In genomic region chr13:22162889-22163288, GRCh38 we compare ENCODE assay signal across 14 cellular contexts.
DNase-seq lines count a peak whose midpoint lies in the region; ATAC-seq and TF ChIP-seq lines count a peak whose summit lies in the region.
"Had no signal": no experiment of that assay in that cellular context is flagged by ENCODE, and none has a peak within 500 bp of the region (broad histone marks: within the 10 kb centered on the region; RNA-seq: fewer than 3 reads in every experiment).

No MANE protein-coding gene starts in this region.

- CTCF ChIA-PET in SK-N-SH (lab: Yijun Ruan, JAX): no interaction called here
- CTCF ChIA-PET in naive thymus-derived CD4-positive, alpha-beta T cell (lab: Charles Lee): no interaction called here

- H3K9me2 ChIP-seq in SK-N-SH: peaks cover 3% of the 10 kb centered on the region; the same call in 1 of the 2 replicates

- no peak overlapping the region for H2BK5ac ChIP-seq in mesendoderm (ENCODE audit: low read length)

- no peak overlapping the region for H3K23ac ChIP-seq in mesendoderm (ENCODE audit: low read length)

- no peak for TF ChIP-seq EP300 in SK-N-SH (IDR thresholded peaks at IDR 0.05; ENCODE audit: borderline replicate concordance in 1 of 2, low read depth in 1 of 2, low read length in 1 of 2)

- H3K79me1 ChIP-seq in mesendoderm (ENCODE audit: low read length): no peaks in the 10 kb centered on the region

- H3K27me3 Mint-ChIP-seq in naive thymus-derived CD4-positive, alpha-beta T cell: no peaks in the 10 kb centered on the region
- peaks cover 1% of the 10 kb centered on the region for H3K27me3 Mint-ChIP-seq in activated T-helper 1 cell treated with anti-CD3 and anti-CD28 coated beads, Interleukin-12 subunit alpha, Interleukin-12 subunit beta, Interleukin-2, Interleukin-4 antibody, amounts not matched to agents 30 ng/mL and 10 ng/mL and 1 ng/mL, durations not matched to agents 14 hours and 24 hours and 36 hours (ENCODE audit: insufficient read depth)

- no peak overlapping the region for H3K18ac ChIP-seq in mesendoderm (ENCODE audit: low read length)

- H4K20me1 ChIP-seq in SK-N-SH (ENCODE audit: insufficient read depth): no peaks in the 10 kb centered on the region

- TF ChIP-seq RAD21 in SK-N-SH (IDR thresholded peaks at IDR 0.05; ENCODE audit: low read length): no peak

- H3K4ac ChIP-seq in mesendoderm (ENCODE audit: low read depth, low read length): no peak overlapping the region

- H3K27ac ChIP-seq in SK-N-SH (ENCODE audit: low read depth in 2 of 2, low read length in 1 of 2): no peak overlapping the region
- H3K27ac ChIP-seq in naive thymus-derived CD4-positive, alpha-beta T cell (ENCODE audit: low read depth, low read length): no peak overlapping the region
- H3K27ac ChIP-seq in mesendoderm (ENCODE audit: low read depth, low read length): no peak overlapping the region
- H3K27ac ChIP-seq: right lobe of liver had no signal

- 0 out of 2 replicates have a peak, but pooled peaks cover 4% of the 10 kb centered on the region for H3K9me3 ChIP-seq in SK-N-SH
- no peaks in the 10 kb centered on the region for H3K9me3 ChIP-seq in naive thymus-derived CD4-positive, alpha-beta T cell (ENCODE audit: control insufficient read depth in 2 of 3, low read length in 3 of 3)
- H3K9me3 ChIP-seq: mucosa of descending colon, right lobe of liver had no signal

- H3F3A ChIP-seq in SK-N-SH (replicated peaks; ENCODE audit: insufficient read depth): no peaks in the 10 kb centered on the region

- ATAC-seq in SK-N-SH treated with all-trans-retinoic acid at 6 μM for 48 hours (no peak), HG02571 (IDR thresholded peaks at IDR 0.05; ENCODE audit: unreplicated experiment) (peak; percentile 61), HG02678 (IDR thresholded peaks at IDR 0.05; ENCODE audit: unreplicated experiment) (no peak)
- peak; percentile 52 for ATAC-seq in naive thymus-derived CD4-positive, alpha-beta T cell
- ATAC-seq: mucosa of descending colon had no signal

- H3K36me3 ChIP-seq in SK-N-SH (replicated peaks in 1 of 2; ENCODE audit: control insufficient read depth in 1 of 2, insufficient read depth in 2 of 2, low read length in 1 of 2) (no peaks in the 10 kb centered on the region), mesendoderm (ENCODE audit: control insufficient read depth, insufficient read depth, low read length) (no peaks in the 10 kb centered on the region)
- no peaks in the 10 kb centered on the region for H3K36me3 ChIP-seq in naive thymus-derived CD4-positive, alpha-beta T cell (ENCODE audit: control insufficient read depth in 2 of 3, insufficient read depth in 3 of 3, low read length in 3 of 3)
- H3K36me3 ChIP-seq: right lobe of liver had no signal

- H3K4me2 ChIP-seq in SK-N-SH (peak overlapping the region; percentile 19; the same call in 1 of the 2 replicates), mesendoderm (ENCODE audit: low read length) (no peak overlapping the region)

- H3K4me3 ChIP-seq in SK-N-SH (ENCODE audit: low read depth in 2 of 2, low read length in 1 of 2) (no peak overlapping the region), mesendoderm (ENCODE audit: low read length) (no peak overlapping the region)
- H3K4me3 ChIP-seq in naive thymus-derived CD4-positive, alpha-beta T cell (ENCODE audit: low read length): peak overlapping the region; percentile 35
- H3K4me3 ChIP-seq: mucosa of descending colon, right lobe of liver had no signal

- peak overlapping the region in 8 of 9 donors; percentile 4 to 81 (median 50) for H3K27ac Mint-ChIP-seq in naive thymus-derived CD4-positive, alpha-beta T cell
- no peak overlapping the region for H3K27ac Mint-ChIP-seq in activated T-helper 1 cell treated with anti-CD3 and anti-CD28 coated beads, Interleukin-12 subunit alpha, Interleukin-12 subunit beta, Interleukin-2, Interleukin-4 antibody, amounts not matched to agents 30 ng/mL and 10 ng/mL and 1 ng/mL, durations not matched to agents 14 hours and 24 hours and 36 hours

- no peak overlapping the region for H2BK120ac ChIP-seq in mesendoderm (ENCODE audit: low read depth, low read length)

- DNase-seq in SK-N-SH: no peak
- peak; percentile 73 for DNase-seq in OCI-M1 (lab: John Stamatoyannopoulos, UW)
- DNase-seq in naive thymus-derived CD4-positive, alpha-beta T cell: peak in 1 of 9 donors; percentile 8
- DNase-seq in activated T-helper 1 cell treated with anti-CD3 and anti-CD28 coated beads, Interleukin-12 subunit alpha, Interleukin-12 subunit beta, Interleukin-2, Interleukin-4 antibody, amounts not matched to agents 30 ng/mL and 10 ng/mL and 1 ng/mL, durations not matched to agents 14 hours and 24 hours and 36 hours (ENCODE audit: low spot score): no peak
- no peak for DNase-seq in mesendoderm
- DNase-seq: 8988T; activated effector memory CD4-positive, alpha-beta T cell treated with anti-CD3 and anti-CD28 coated beads, Interleukin-2, amount 50 U/mL, for 16 hours; hippocampal formation; mucosa of descending colon; NCI-H1092 treated with DMSO at 0.1 percent for 48 hours; right lobe of liver had no signal

- no peak overlapping the region for H2AFZ ChIP-seq in SK-N-SH (ENCODE audit: low read depth)

- H3K4me3 Mint-ChIP-seq in naive thymus-derived CD4-positive, alpha-beta T cell: peak overlapping the region; percentile 10 to 87 (median 73)
- H3K4me3 Mint-ChIP-seq in activated T-helper 1 cell treated with anti-CD3 and anti-CD28 coated beads, Interleukin-12 subunit alpha, Interleukin-12 subunit beta, Interleukin-2, Interleukin-4 antibody, amounts not matched to agents 30 ng/mL and 10 ng/mL and 1 ng/mL, durations not matched to agents 14 hours and 24 hours and 36 hours: no peak overlapping the region

- H4K8ac ChIP-seq in mesendoderm (ENCODE audit: low read depth, low read length): no peak overlapping the region

- H3K4me1 Mint-ChIP-seq in naive thymus-derived CD4-positive, alpha-beta T cell: peaks cover 16 to 60% (median 34%) of the 10 kb centered on the region in 7 donors
- H3K4me1 Mint-ChIP-seq in activated T-helper 1 cell treated with anti-CD3 and anti-CD28 coated beads, Interleukin-12 subunit alpha, Interleukin-12 subunit beta, Interleukin-2, Interleukin-4 antibody, amounts not matched to agents 30 ng/mL and 10 ng/mL and 1 ng/mL, durations not matched to agents 14 hours and 24 hours and 36 hours (ENCODE audit: low read depth): peaks cover 19% of the 10 kb centered on the region

- H3K4me1 ChIP-seq in SK-N-SH (ENCODE audit: control insufficient read depth in 1 of 2, insufficient read depth in 2 of 2, low read depth in 1 of 2, low read length in 1 of 2): no peaks in the 10 kb centered on the region
- peaks cover 8 to 11% of the 10 kb centered on the region in 2 donors for H3K4me1 ChIP-seq in naive thymus-derived CD4-positive, alpha-beta T cell (ENCODE audit: control insufficient read depth in 2 of 2, insufficient read depth in 2 of 2, low read length in 2 of 2)
- H3K4me1 ChIP-seq in mesendoderm (ENCODE audit: control insufficient read depth, low read depth, low read length): no peaks in the 10 kb centered on the region
- H3K4me1 ChIP-seq: right lobe of liver had no signal

- no peak overlapping the region for H3K9ac ChIP-seq in SK-N-SH
- H3K9ac ChIP-seq in mesendoderm (ENCODE audit: low read length): no peak overlapping the region

- peaks cover 0 to 3% (median 0%) of the 10 kb centered on the region in 11 donors for H3K9me3 Mint-ChIP-seq in naive thymus-derived CD4-positive, alpha-beta T cell
- H3K9me3 Mint-ChIP-seq in activated T-helper 1 cell treated with anti-CD3 and anti-CD28 coated beads, Interleukin-12 subunit alpha, Interleukin-12 subunit beta, Interleukin-2, Interleukin-4 antibody, amounts not matched to agents 30 ng/mL and 10 ng/mL and 1 ng/mL, durations not matched to agents 14 hours and 24 hours and 36 hours: no peaks in the 10 kb centered on the region

- 2% methylated on average over 1 of the region's 1 CpG for whole genome bisulfite sequencing in SK-N-SH (ENCODE audit: low lambda C conversion rate)
- WGBS in mesendoderm (ENCODE audit: extremely low coverage, insufficient coverage, low lambda C conversion rate): no CpG with 5 or more reads among the region's 1 CpG

- H2AK5ac ChIP-seq in mesendoderm (ENCODE audit: low read length): no peak overlapping the region

- no peaks in the 10 kb centered on the region for H3K79me2 ChIP-seq in SK-N-SH (ENCODE audit: insufficient read depth)
- H3K79me2 ChIP-seq in mesendoderm (ENCODE audit: control insufficient read depth, insufficient read depth, low read length): no peaks in the 10 kb centered on the region

- H2BK15ac ChIP-seq in mesendoderm (replicated peaks; ENCODE audit: low read depth): no peak overlapping the region

- H4K5ac ChIP-seq in mesendoderm (ENCODE audit: low read length): no peak overlapping the region

- no peak overlapping the region for H3K56ac ChIP-seq in mesendoderm (ENCODE audit: low read length)

- intact Hi-C loops in naive thymus-derived CD4-positive, alpha-beta T cell (cut with micrococcal nuclease): loop anchor here (1.0 to 10.0 kb wide), 6 partner anchors 9 to 488 kb away; partner anchors contain the start of gene FGF9 (in 1 of the 2)
- intact Hi-C loops in activated T-helper 1 cell treated with anti-CD3 and anti-CD28 coated beads, Interleukin-12 subunit alpha, Interleukin-12 subunit beta, Interleukin-2, Interleukin-4 antibody, amounts not matched to agents 30 ng/mL and 10 ng/mL and 1 ng/mL, durations not matched to agents 14 hours and 24 hours and 36 hours (cut with micrococcal nuclease): loop anchor here (1.0 to 5.0 kb wide), 4 partner anchors 37 to 101 kb away; no protein-coding TSS in a partner anchor

- POLR2A ChIA-PET in SK-N-SH (lab: Yijun Ruan, JAX): no interaction called here
- POLR2A ChIA-PET in naive thymus-derived CD4-positive, alpha-beta T cell (lab: Charles Lee): no interaction called here

- H3K27me3 ChIP-seq in SK-N-SH (ENCODE audit: insufficient read depth) (no peaks in the 10 kb centered on the region), mesendoderm (ENCODE audit: insufficient read depth, low read length, poor library complexity) (no peaks in the 10 kb centered on the region)
- no peaks in the 10 kb centered on the region for H3K27me3 ChIP-seq in naive thymus-derived CD4-positive, alpha-beta T cell (ENCODE audit: control insufficient read depth in 2 of 2, insufficient read depth in 2 of 2, low read length in 2 of 2)
- H3K27me3 ChIP-seq: right lobe of liver had no signal

- no peaks in the 10 kb centered on the region for H3K36me3 Mint-ChIP-seq in naive thymus-derived CD4-positive, alpha-beta T cell
- H3K36me3 Mint-ChIP-seq in activated T-helper 1 cell treated with anti-CD3 and anti-CD28 coated beads, Interleukin-12 subunit alpha, Interleukin-12 subunit beta, Interleukin-2, Interleukin-4 antibody, amounts not matched to agents 30 ng/mL and 10 ng/mL and 1 ng/mL, durations not matched to agents 14 hours and 24 hours and 36 hours (ENCODE audit: low read depth): no peaks in the 10 kb centered on the region

- no peak for TF ChIP-seq CTCF in SK-N-SH (IDR thresholded peaks at IDR 0.05)

TF ChIP-seq in SK-N-SH, 30 proteins besides CTCF, POLR2A, EP300 and RAD21 (continues in another document):
- no peak for TF ChIP-seq RCOR1 (IDR thresholded peaks at IDR 0.05; ENCODE audit: low read length)
- no peak for TF ChIP-seq SIN3A (IDR thresholded peaks at IDR 0.05; ENCODE audit: borderline replicate concordance, low read depth, low read length)
- TF ChIP-seq GABPA (IDR thresholded peaks at IDR 0.05; ENCODE audit: low read depth): no peak

TF ChIP-seq in SK-N-SH treated with all-trans-retinoic acid at 6 μM for 48 hours, 23 proteins besides CTCF, POLR2A, EP300 and RAD21 (continues in another document):
- TF ChIP-seq ZC3H10 (CRISPR knock-in tag; IDR thresholded peaks at IDR 0.05) (no peak), PPARA (CRISPR knock-in tag; IDR thresholded peaks at IDR 0.05; ENCODE audit: borderline replicate concordance) (no peak)

Comparison
In these comparisons a context has a peak if more than half of its experiments do, and no peak if none do; other contexts are left out.
1. ATAC-seq: peak in HG02571 (single experiment) and naive thymus-derived CD4-positive, alpha-beta T cell (single experiment); none in SK-N-SH treated with all-trans-retinoic acid at 6 μM for 48 hours (single experiment) and HG02678 (single experiment).